Comparison of ENCODE assay signal across 9 cellular contexts in genomic region chr11:76577921-76578654, GRCh38.
DNase-seq lines count a peak whose midpoint lies in the region; ATAC-seq, FAIRE-seq and TF ChIP-seq lines count a peak whose summit lies in the region.
"Had no signal": no experiment of that assay in that cellular context is flagged by ENCODE, and none has a peak within 500 bp of the region (broad histone marks: within the 10 kb centered on the region; RNA-seq: fewer than 3 reads in every experiment).

No MANE protein-coding gene starts in this region.

- POLR2A ChIA-PET in endothelial cell of umbilical vein (lab: Charles Lee), result interaction anchor here (1.0 to 3.0 kb wide), 4 partner anchors 10 to 92 kb away, joined by 3 to 14 read pairs (median 6); no protein-coding TSS in a partner anchor
- POLR2A ChIA-PET in CD8-positive, alpha-beta T cell (lab: Charles Lee), result no interaction called here

- no peak for TF ChIP-seq CTCF in Peyer's patch (IDR thresholded peaks at IDR 0.05)
- TF ChIP-seq CTCF in endothelial cell of umbilical vein (IDR thresholded peaks at IDR 0.05; ENCODE audit: extremely low read depth in 1 of 2, insufficient read depth in 1 of 2, low read depth in 1 of 2, low read length in 2 of 2), result no peak
- TF ChIP-seq CTCF in thyroid gland (IDR thresholded peaks at IDR 0.05), result no peak
- no peak for TF ChIP-seq CTCF in CD8-positive, alpha-beta T cell (IDR thresholded peaks at IDR 0.05)

- H3K36me3 Mint-ChIP-seq in effector memory CD8-positive, alpha-beta T cell (ENCODE audit: insufficient read depth), result peaks cover 3% of the 10 kb centered on the region
- H3K36me3 Mint-ChIP-seq in CD8-positive, alpha-beta T cell, result no peaks in the 10 kb centered on the region

- intact Hi-C loops in endothelial cell of umbilical vein (cut with micrococcal nuclease) (loop anchor here (1.0 kb wide), 1 partner anchor 27 kb away; no protein-coding TSS in a partner anchor), thyroid gland (cut with DNase I) (no loop called here)
- intact Hi-C loops in CD8-positive, alpha-beta T cell (cut with DNase I, micrococcal nuclease), result no loop called here

- H3K36me3 ChIP-seq in Peyer's patch, result no peaks in the 10 kb centered on the region
- no peaks in the 10 kb centered on the region for H3K36me3 ChIP-seq in endothelial cell of umbilical vein (ENCODE audit: control insufficient read depth in 2 of 2, extremely low read depth in 1 of 2, insufficient read depth in 2 of 2, low read length in 2 of 2)
- H3K36me3 ChIP-seq in muscle layer of duodenum (ENCODE audit: control insufficient read depth in 1 of 2, insufficient read depth in 2 of 2, low read length in 2 of 2), result no peaks in the 10 kb centered on the region
- no peaks in the 10 kb centered on the region for H3K36me3 ChIP-seq in thyroid gland
- H3K36me3 ChIP-seq in CD8-positive, alpha-beta T cell (ENCODE audit: insufficient read depth, low read length), result no peaks in the 10 kb centered on the region

- FAIRE-seq in endothelial cell of umbilical vein (lab: Jason Lieb, UNC), result peak; percentile 95

- no peaks in the 10 kb centered on the region for H3K79me2 ChIP-seq in endothelial cell of umbilical vein (ENCODE audit: control insufficient read depth, insufficient read depth, low read length)

- H3K9me3 ChIP-seq in Peyer's patch (no peaks in the 10 kb centered on the region), endothelial cell of umbilical vein (replicated peaks; ENCODE audit: control insufficient read depth, insufficient read depth, low read length) (no peaks in the 10 kb centered on the region), muscle layer of duodenum (ENCODE audit: control insufficient read depth in 1 of 2, low read length in 2 of 2) (no peaks in the 10 kb centered on the region), thyroid gland (no peaks in the 10 kb centered on the region)
- H3K9me3 ChIP-seq in CD8-positive, alpha-beta T cell (ENCODE audit: low read length), result no peaks in the 10 kb centered on the region

- WGBS in thyroid gland, 2 donors, result 84 to 87% methylated on average over 7 to 11 of the region's 11 CpGs

- H3K27ac ChIP-seq in Peyer's patch (peak overlapping the region in 3 of 4 donors; percentile 12 to 75 (median 67)), endothelial cell of umbilical vein (ENCODE audit: insufficient read depth, low read depth, low read length) (peak overlapping the region; percentile 85), muscle layer of duodenum (ENCODE audit: low read length) (peak overlapping the region; percentile 33), thyroid gland (peak overlapping the region in 2 of 3 donors; percentile 65 to 73)
- H3K27ac ChIP-seq in CD8-positive, alpha-beta T cell (ENCODE audit: low read depth, low read length), result no peak overlapping the region

- BruUV-seq in endothelial cell of umbilical vein (replicated peaks; lab: Mats Ljungman, UMichigan), result TSS peak; percentile 50

- peaks cover 0 to 2% of the 10 kb centered on the region in 2 donors for H3K4me1 Mint-ChIP-seq in effector memory CD8-positive, alpha-beta T cell (ENCODE audit: low read depth in 2 of 2)
- no peaks in the 10 kb centered on the region for H3K4me1 Mint-ChIP-seq in CD8-positive, alpha-beta T cell (ENCODE audit: low read depth)

- no peak overlapping the region for H3K27ac Mint-ChIP-seq in effector memory CD8-positive, alpha-beta T cell
- H3K27ac Mint-ChIP-seq in CD8-positive, alpha-beta T cell, result no peak overlapping the region

- peak overlapping the region; percentile 43 for H3K9ac ChIP-seq in endothelial cell of umbilical vein (replicated peaks; ENCODE audit: extremely low read depth, insufficient read depth, low read length)

- CTCF ChIA-PET in endothelial cell of umbilical vein (lab: Charles Lee), result interaction anchor here (0.9 to 5.5 kb wide), 22 partner anchors 8 to 340 kb away, joined by 3 to 134 read pairs (median 6); partner anchors contain the start of gene LRRC32
- CTCF ChIA-PET in CD8-positive, alpha-beta T cell (lab: Charles Lee), result no interaction called here

- no peaks in the 10 kb centered on the region for H3K9me3 Mint-ChIP-seq in effector memory CD8-positive, alpha-beta T cell
- H3K9me3 Mint-ChIP-seq in CD8-positive, alpha-beta T cell, result no peaks in the 10 kb centered on the region

- H3K9me1 ChIP-seq in endothelial cell of umbilical vein (replicated peaks; ENCODE audit: control insufficient read depth, extremely low read depth, insufficient read depth, low read length), result no peaks in the 10 kb centered on the region

- H3K27me3 Mint-ChIP-seq in effector memory CD8-positive, alpha-beta T cell, result peaks cover 15 to 36% of the 10 kb centered on the region in 2 donors
- peaks cover 12% of the 10 kb centered on the region for H3K27me3 Mint-ChIP-seq in CD8-positive, alpha-beta T cell (ENCODE audit: low read depth)

- peak overlapping the region; percentile 16 for H3K4me2 ChIP-seq in endothelial cell of umbilical vein (ENCODE audit: insufficient read depth, low read length)

- H3K4me3 ChIP-seq in Peyer's patch (no peak overlapping the region), endothelial cell of umbilical vein (replicated peaks in 1 of 3; ENCODE audit: insufficient read depth in 1 of 3, low read depth in 1 of 3, low read length in 3 of 3) (no peak overlapping the region), muscle layer of duodenum (ENCODE audit: low read depth in 1 of 2, low read length in 2 of 2) (no peak overlapping the region), thyroid gland (replicated peaks in 1 of 3) (no peak overlapping the region)
- H3K4me3 ChIP-seq in CD8-positive, alpha-beta T cell (ENCODE audit: low read depth, low read length), result no peak overlapping the region

- no peak overlapping the region for H3K4me3 Mint-ChIP-seq in effector memory CD8-positive, alpha-beta T cell
- no peak overlapping the region for H3K4me3 Mint-ChIP-seq in CD8-positive, alpha-beta T cell

- dilution Hi-C loops in endothelial cell of umbilical vein (cut with MboI; ENCODE audit: extremely low pct_ligation_motif_present, low sequenced_read_pairs), result no loop called here

- H3K4me1 ChIP-seq in Peyer's patch (peaks cover 0 to 15% (median 0%) of the 10 kb centered on the region in 4 donors), endothelial cell of umbilical vein (ENCODE audit: control insufficient read depth, extremely low read depth, insufficient read depth, low read length) (peaks cover 39% of the 10 kb centered on the region), muscle layer of duodenum (ENCODE audit: control insufficient read depth in 1 of 2, insufficient read depth in 2 of 2, low read length in 2 of 2) (peaks cover 5 to 20% of the 10 kb centered on the region in 2 donors), thyroid gland (peaks cover 7 to 43% of the 10 kb centered on the region in 2 donors)
- no peaks in the 10 kb centered on the region for H3K4me1 ChIP-seq in CD8-positive, alpha-beta T cell (ENCODE audit: insufficient read depth, low read length)

- ATAC-seq in effector memory CD8-positive, alpha-beta T cell (replicated peaks), result no peak
- no peak for ATAC-seq in CD8-positive, alpha-beta T cell
- no peak for ATAC-seq in GM18511 (IDR thresholded peaks at IDR 0.05; ENCODE audit: unreplicated experiment)

- DNase-seq in Peyer's patch (no peak), endothelial cell of umbilical vein (ENCODE audit: low read depth, low spot score) (no peak), thyroid gland (no peak)
- no peak for DNase-seq in effector memory CD8-positive, alpha-beta T cell
- no peak for DNase-seq in CD8-positive, alpha-beta T cell
- DNase-seq: activated CD8-positive, alpha-beta memory T cell treated with anti-CD3 and anti-CD28 coated beads, Interleukin-2, amount 50 U/mL, for 4 hours; NCI-H1417 treated with DMSO at 0.1 percent for 48 hours had no signal

- H2AFZ ChIP-seq in endothelial cell of umbilical vein (ENCODE audit: low read depth, low read length), result peak overlapping the region; percentile 47

- H4K20me1 ChIP-seq in endothelial cell of umbilical vein (replicated peaks; ENCODE audit: control insufficient read depth, extremely low read depth, insufficient read depth, low read length), result no peaks in the 10 kb centered on the region

- H3K27me3 ChIP-seq in Peyer's patch (no peaks in the 10 kb centered on the region), endothelial cell of umbilical vein (ENCODE audit: control insufficient read depth in 2 of 2, insufficient read depth in 2 of 2, low read length in 2 of 2) (no peaks in the 10 kb centered on the region), muscle layer of duodenum (ENCODE audit: low read depth, low read length) (no peaks in the 10 kb centered on the region), thyroid gland (no peaks in the 10 kb centered on the region)
- no peaks in the 10 kb centered on the region for H3K27me3 ChIP-seq in CD8-positive, alpha-beta T cell (ENCODE audit: insufficient read depth, low read length)

- TF ChIP-seq POLR2A in Peyer's patch (IDR thresholded peaks at IDR 0.05), result no peak
- no peak for TF ChIP-seq POLR2A in endothelial cell of umbilical vein (IDR thresholded peaks at IDR 0.05; ENCODE audit: low read depth, low read length)
- no peak for TF ChIP-seq POLR2A in thyroid gland (IDR thresholded peaks at IDR 0.05)

TF ChIP-seq in endothelial cell of umbilical vein, 7 proteins besides CTCF, POLR2A, EP300 and RAD21:
- no peak for TF ChIP-seq MAX (IDR thresholded peaks at IDR 0.05; ENCODE audit: insufficient read depth, insufficient read length)
- no peak for TF ChIP-seq EZH2 (IDR thresholded peaks at IDR 0.05; ENCODE audit: borderline replicate concordance, low read depth, low read length, severe bottlenecking)
- TF ChIP-seq JUN (IDR thresholded peaks at IDR 0.05; ENCODE audit: borderline replicate concordance, insufficient read depth, insufficient read length, low read depth), result peak; percentile 27
- no peak for TF ChIP-seq GATA2 (IDR thresholded peaks at IDR 0.05; ENCODE audit: insufficient read depth, insufficient read length, low read depth, low read length)
- TF ChIP-seq POLR2AphosphoS5 (IDR thresholded peaks at IDR 0.05; ENCODE audit: insufficient read depth, low read depth, low read length), result no peak
